12 cellular contexts compared by ENCODE assay signal in the genomic region with DNA sequence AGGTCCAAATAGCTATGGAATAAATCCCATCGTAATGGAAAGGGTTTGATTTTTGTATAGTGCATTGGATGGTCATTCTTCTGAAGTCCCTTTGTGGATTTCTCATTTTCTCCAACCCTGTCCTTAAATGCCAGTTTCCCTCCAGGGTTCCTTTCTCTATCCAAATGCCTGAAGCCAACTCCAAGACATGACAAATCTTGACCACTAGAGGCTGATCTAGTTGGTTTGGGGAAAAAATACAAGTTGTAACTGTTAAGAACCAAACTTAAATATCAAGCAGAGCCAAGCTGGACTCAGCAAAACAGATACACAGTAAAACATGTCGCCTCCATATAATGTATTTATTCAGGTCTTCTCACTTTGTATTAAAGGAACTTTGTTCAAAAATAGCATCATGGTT. TPM values are rescaled to one million over a fixed set of nuclear protein-coding genes. Genes with fewer than 3 reads are reported as not detected.
DNase-seq lines count a peak whose midpoint lies in the region; ATAC-seq, FAIRE-seq and TF ChIP-seq lines count a peak whose summit lies in the region.
"Had no signal": no experiment of that assay in that cellular context is flagged by ENCODE, and none has a peak within 500 bp of the region (broad histone marks: within the 10 kb centered on the region; RNA-seq: fewer than 3 reads in every experiment).

No MANE protein-coding gene starts in this region.

- no peaks in the 10 kb centered on the region for H3K27me3 ChIP-seq in cardiac muscle cell
- peaks cover 1% of the 10 kb centered on the region; the same call in 1 of the 2 replicates for H3K27me3 ChIP-seq in PC-3 (ENCODE audit: low read length)
- peaks cover 37% of the 10 kb centered on the region for H3K27me3 ChIP-seq in fibroblast of lung (ENCODE audit: control insufficient read depth, insufficient read depth, low read length)
- H3K27me3 ChIP-seq in thoracic aorta (replicated peaks; ENCODE audit: insufficient read depth) = no peaks in the 10 kb centered on the region
- H3K27me3 ChIP-seq: BLaER1 treated with 17β-estradiol and CSF1 and Interleukin-3, amounts not matched to agents 10 nM and 100 nM had no signal

- no peaks in the 10 kb centered on the region for H3K9me3 ChIP-seq in cardiac muscle cell (ENCODE audit: low read depth)
- no peaks in the 10 kb centered on the region for H3K9me3 ChIP-seq in PC-3 (ENCODE audit: low read length)
- no peaks in the 10 kb centered on the region for H3K9me3 ChIP-seq in fibroblast of lung (ENCODE audit: control insufficient read depth, insufficient read depth, low read depth, low read length)
- H3K9me3 ChIP-seq in thoracic aorta = no peaks in the 10 kb centered on the region
- H3K9me3 ChIP-seq: BLaER1 treated with 17β-estradiol and CSF1 and Interleukin-3, amounts not matched to agents 10 nM and 100 nM had no signal

- DNase-seq in cardiac muscle cell (ENCODE audit: low read depth in 1 of 2, low spot score in 1 of 2) = peak; percentile 2 to 37
- DNase-seq in Right ventricle myocardium superior = no peak
- peak; percentile 6 for DNase-seq in PC-3
- DNase-seq in fibroblast of lung (ENCODE audit: low read depth in 2 of 2) = peak; percentile 22 to 31
- DNase-seq in thoracic aorta (ENCODE audit: low spot score) = no peak
- no peak for DNase-seq in NCI-H1092 (lab: John Stamatoyannopoulos, UW)
- no peak for DNase-seq in HTR-8/SVneo (ENCODE audit: insufficient read length, low spot score)
- no peak for DNase-seq in activated CD4-positive, alpha-beta T cell treated with anti-CD3 and anti-CD28 coated beads for 4 hours
- DNase-seq: activated T-cell treated with anti-CD3 and anti-CD28 coated beads for 4 hours, NCI-H1436 treated with DMSO at 0.1 percent for 48 hours had no signal

- H3K9ac ChIP-seq in PC-3 (ENCODE audit: low read length) (no peak overlapping the region), fibroblast of lung (ENCODE audit: insufficient read depth, low read length) (no peak overlapping the region)
- H3K9ac ChIP-seq: BLaER1 treated with 17β-estradiol and CSF1 and Interleukin-3, amounts not matched to agents 10 nM and 100 nM had no signal

- H3K4me2 ChIP-seq in PC-3 (ENCODE audit: low read length) = no peak overlapping the region
- no peak overlapping the region for H3K4me2 ChIP-seq in fibroblast of lung (ENCODE audit: extremely low read depth, insufficient read depth, low read length)
- H3K4me2 ChIP-seq: BLaER1 treated with 17β-estradiol and CSF1 and Interleukin-3, amounts not matched to agents 10 nM and 100 nM had no signal

- POLR2A ChIA-PET in PC-3 (lab: Charles Lee; ENCODE audit: unreplicated experiment) = interaction anchor here (0.6 to 0.7 kb wide), 2 partner anchors 55 to 302 kb away, joined by 3 read pairs; no protein-coding TSS in a partner anchor

- no peaks in the 10 kb centered on the region for H3K36me3 ChIP-seq in cardiac muscle cell
- H3K36me3 ChIP-seq in PC-3 (ENCODE audit: low read depth, low read length) = no peaks in the 10 kb centered on the region
- H3K36me3 ChIP-seq in fibroblast of lung (ENCODE audit: control insufficient read depth, insufficient read depth, low read length) = no peaks in the 10 kb centered on the region
- H3K36me3 ChIP-seq in thoracic aorta = no peaks in the 10 kb centered on the region
- H3K36me3 ChIP-seq: BLaER1 treated with 17β-estradiol and CSF1 and Interleukin-3, amounts not matched to agents 10 nM and 100 nM had no signal

- no TSS peak for BruUV-seq in PC-3 (replicated peaks; lab: Mats Ljungman, UMichigan)

- no peak overlapping the region for H2AFZ ChIP-seq in PC-3 (ENCODE audit: low read length)
- H2AFZ ChIP-seq in fibroblast of lung (ENCODE audit: low read length) = no peak overlapping the region

- CTCF ChIA-PET in PC-3 (lab: Charles Lee) = interaction anchor here (0.8 kb wide), 1 partner anchor 175 kb away, joined by 4 read pairs; no protein-coding TSS in a partner anchor

- H3K4me1 ChIP-seq in cardiac muscle cell (ENCODE audit: low read depth) (no peaks in the 10 kb centered on the region), PC-3 (ENCODE audit: insufficient read depth, low read length) (no peaks in the 10 kb centered on the region), fibroblast of lung (ENCODE audit: control insufficient read depth, extremely low read depth, insufficient read depth, low read length) (no peaks in the 10 kb centered on the region), thoracic aorta (ENCODE audit: control insufficient read depth in 1 of 2, low read depth in 2 of 2) (no peaks in the 10 kb centered on the region)

- H3K4me3 ChIP-seq in cardiac muscle cell = no peak overlapping the region
- no peak overlapping the region for H3K4me3 ChIP-seq in PC-3 (ENCODE audit: low read length)
- no peak overlapping the region for H3K4me3 ChIP-seq in fibroblast of lung (replicated peaks in 1 of 4; ENCODE audit: control extremely low read depth in 1 of 4, insufficient read depth in 1 of 4, low read depth in 3 of 4, low read length in 4 of 4)
- no peak overlapping the region for H3K4me3 ChIP-seq in thoracic aorta
- H3K4me3 ChIP-seq: BLaER1 treated with 17β-estradiol and CSF1 and Interleukin-3, amounts not matched to agents 10 nM and 100 nM had no signal

- peak; percentile 66 for TF ChIP-seq CTCF in cardiac muscle cell (IDR thresholded peaks at IDR 0.05; ENCODE audit: low read depth, low read length)
- peak; percentile 39 for TF ChIP-seq CTCF in PC-3 (conservative IDR thresholded peaks at IDR 0.05; ENCODE audit: low read depth, low read length)
- TF ChIP-seq CTCF in fibroblast of lung (conservative IDR thresholded peaks at IDR 0.05 in 1 of 2, IDR thresholded peaks at IDR 0.05 in 1 of 2; ENCODE audit: low read depth in 1 of 2, low read length in 2 of 2) = peak; percentile 58 to 62
- TF ChIP-seq CTCF in thoracic aorta (IDR thresholded peaks at IDR 0.05) = peak; percentile 13

- H3F3A ChIP-seq in PC-3 (ENCODE audit: low read length, unreplicated experiment) = no peaks in the 10 kb centered on the region

- FAIRE-seq in HTR-8/SVneo (lab: Jason Lieb, UNC) = no peak
- FAIRE-seq: urothelium cell line had no signal

- H3K9me2 ChIP-seq in PC-3 (replicated peaks; ENCODE audit: low read length) = no peaks in the 10 kb centered on the region

- no peaks in the 10 kb centered on the region for H4K20me1 ChIP-seq in PC-3 (ENCODE audit: low read length)
- H4K20me1 ChIP-seq in fibroblast of lung (ENCODE audit: control insufficient read depth, extremely low read depth, insufficient read depth, low read length) = no peaks in the 10 kb centered on the region
- H4K20me1 ChIP-seq: BLaER1 treated with 17β-estradiol and CSF1 and Interleukin-3, amounts not matched to agents 10 nM and 100 nM had no signal

- no peak for ATAC-seq in Right ventricle myocardium superior (ENCODE audit: poor library complexity)
- ATAC-seq in PC-3 = no peak
- no peak for ATAC-seq in thoracic aorta (ENCODE audit: insufficient number of reproducible peaks, low FRiP score, low read depth)

- no peak overlapping the region for H3K27ac ChIP-seq in cardiac muscle cell
- H3K27ac ChIP-seq in PC-3 (ENCODE audit: low read length) = no peak overlapping the region
- H3K27ac ChIP-seq in fibroblast of lung (ENCODE audit: insufficient read depth, low read length) = no peak overlapping the region
- H3K27ac ChIP-seq in thoracic aorta = no peak overlapping the region
- H3K27ac ChIP-seq: BLaER1 treated with 17β-estradiol and CSF1 and Interleukin-3, amounts not matched to agents 10 nM and 100 nM had no signal

- H3K79me2 ChIP-seq in PC-3 (ENCODE audit: low read length) (no peaks in the 10 kb centered on the region), fibroblast of lung (ENCODE audit: control insufficient read depth, insufficient read depth, low read length) (no peaks in the 10 kb centered on the region)

- intact Hi-C loops in Right ventricle myocardium superior (cut with DNase I) (no loop called here), PC-3 (cut with micrococcal nuclease) (no loop called here)

RNA-seq across cellular contexts. Expression of gene FRMD4A, which starts 28.7 kb away (rescaled TPM):
- 7.9 and 12.6 TPM in 2 replicates for total RNA-seq in cardiac muscle cell
- polyA plus RNA-seq in cardiac muscle cell = 3.7 and 8.3 TPM in 2 replicates
- 33.2 TPM for total RNA-seq in Right ventricle myocardium superior
- total RNA-seq in PC-3 (2014; rRNA removed) = 7.1 and 9.8 TPM in 2 replicates
- total RNA-seq in fibroblast of lung = 22.9 and 26.9 TPM in 2 replicates
- 58.3 and 63.6 TPM in 2 replicates for polyA plus RNA-seq in fibroblast of lung
- polyA plus RNA-seq in fibroblast of lung (2012) = 64.5 and 105 TPM in 2 replicates
- 269 and 278 TPM in 2 replicates for polyA minus RNA-seq in fibroblast of lung (ENCODE audit: low replicate concordance)
- 10 to 100 TPM; 55.9 to 81.0 TPM for total RNA-seq in thoracic aorta

Comparison
In these comparisons a context has a peak if more than half of its experiments do, and no peak if none do; other contexts are left out.
1. DNase-seq: peak in cardiac muscle cell (2 of 2), PC-3 (single experiment) and fibroblast of lung (2 of 2); none in Right ventricle myocardium superior (single experiment), thoracic aorta (single experiment), NCI-H1092 (single experiment), HTR-8/SVneo (single experiment) and activated CD4-positive, alpha-beta T cell treated with anti-CD3 and anti-CD28 coated beads for 4 hours (0 of 2).
2. CTCF ChIP-seq: peak in every context shown above with its lines; median percentile 66 in cardiac muscle cell; 60 in fibroblast of lung; 39 in PC-3; 13 in thoracic aorta.